24 cellular contexts compared by ENCODE assay signal in genomic region chr2:172313715-172314341, GRCh38.
"Had no signal": no experiment of that assay in that cellular context is flagged by ENCODE, and none has a peak within 500 bp of the region (broad histone marks: within the 10 kb centered on the region; RNA-seq: fewer than 3 reads in every experiment).

No MANE protein-coding gene starts in this region.

- ATAC-seq: Panc1, PC-3, T-cell had no signal

- H3K9ac ChIP-seq: SK-N-SH had no signal

- H3K4me1 Mint-ChIP-seq: IgD-negative memory B cell, T-cell had no signal

- H3K27ac ChIP-seq: HL-60, RWPE1 had no signal

- FAIRE-seq: HTR-8/SVneo had no signal

- DNase-seq: KBM-7; NCI-H1092 treated with DMSO at 0.1 percent for 48 hours; NCI-H1436; NCI-H187; NCI-H2029; NCI-H2081 treated with DMSO at 0.1 percent for 48 hours; NCI-H2171; NCI-H226; NCI-H446; NCI-H510A; NCI-H524 treated with DMSO at 0.1 percent for 48 hours; NCI-H69; NCI-H774; NK-92 treated with Interleukin-12 subunit alpha and Interleukin-12 subunit beta, amount 100 ng/mL, for 24 hours; PC-3; SHP77; SK-N-SH; SW 1271; T-cell had no signal

- H3K27ac Mint-ChIP-seq: IgD-negative memory B cell, T-cell had no signal

- H3K36me3 Mint-ChIP-seq: IgD-negative memory B cell, T-cell had no signal

- H3K4me2 ChIP-seq: SK-N-SH had no signal

- H3K9me3 ChIP-seq: SK-N-SH had no signal

- H3K9me3 Mint-ChIP-seq: IgD-negative memory B cell, T-cell had no signal

- H3K4me3 Mint-ChIP-seq: IgD-negative memory B cell, T-cell had no signal

- H3K27me3 Mint-ChIP-seq: IgD-negative memory B cell, T-cell had no signal
